Comparison of ENCODE assay signal across 33 cellular contexts in genomic region chr4:104469794-104470193, GRCh38. TPM values are rescaled to one million over a fixed set of nuclear protein-coding genes. Genes with fewer than 3 reads are reported as not detected.
"Had no signal": no experiment of that assay in that cellular context is flagged by ENCODE, and none has a peak within 500 bp of the region (broad histone marks: within the 10 kb centered on the region; RNA-seq: fewer than 3 reads in every experiment).

No MANE protein-coding gene starts in this region.

- ATAC-seq: activated CD8-positive, alpha-beta T cell treated with anti-CD3 and anti-CD28 coated beads for 36 hours; activated naive CD8-positive, alpha-beta T cell treated with anti-CD3 and anti-CD28 coated beads, Interleukin-2, amount 50 U/mL, for 24 hours; activated T-cell treated with anti-CD3 and anti-CD28 coated beads, Interleukin-2, amount 50 U/mL, for 4 hours; activated T-cell treated with anti-CD3 and anti-CD28 coated beads, Interleukin-2, amount 50 U/mL, for 72 hours; activated T-helper 17 cell treated with anti-CD3 and anti-CD28 coated beads, Interleukin-2, amount 50 U/mL, for 72 hours had no signal

- H3K27ac ChIP-seq: ascending aorta, VCaP had no signal

- DNase-seq: activated B cell treated with CpG ODN at 0.5 μM for 24 hours; activated CD4-positive, alpha-beta memory T cell treated with anti-CD3 and anti-CD28 coated beads for 36 hours; activated CD4-positive, alpha-beta T cell treated with anti-CD3 and anti-CD28 coated beads for 4 hours; activated CD4-positive, alpha-beta T cell treated with anti-CD3 and anti-CD28 coated beads, Interleukin-2, amount 10 ng/mL, durations not matched to agents 24 days and 14 days; activated CD4-positive, alpha-beta T cell treated with anti-CD3 and anti-CD28 coated beads, Interleukin-2, amount 50 U/mL, for 1 hour; activated CD4-positive, alpha-beta T cell treated with anti-CD3 and anti-CD28 coated beads, Interleukin-2, amount 50 U/mL, for 4 hours; activated CD4-positive, CD25-positive, alpha-beta regulatory T cell treated with anti-CD3 and anti-CD28 coated beads, Interleukin-2, amount 50 U/mL, for 72 hours; activated CD8-positive, alpha-beta memory T cell treated with anti-CD3 and anti-CD28 coated beads, Interleukin-2, amount 50 U/mL, for 4 hours; activated CD8-positive, alpha-beta T cell treated with anti-CD3 and anti-CD28 coated beads for 36 hours; activated effector memory CD4-positive, alpha-beta T cell treated with anti-CD3 and anti-CD28 coated beads, Interleukin-2, amount 50 U/mL, for 16 hours; activated naive CD4-positive, alpha-beta T cell treated with anti-CD3 and anti-CD28 coated beads, Interleukin-2, amount 10 ng/mL, durations not matched to agents 7 days and 5 days; activated naive CD4-positive, alpha-beta T cell treated with Interleukin-2 at 50 U/mL for 16 hours; activated naive CD8-positive, alpha-beta T cell treated with anti-CD3 and anti-CD28 coated beads, Interleukin-2, amount 10 ng/mL, durations not matched to agents 7 days and 5 days; activated naive CD8-positive, alpha-beta T cell treated with anti-CD3 and anti-CD28 coated beads, Interleukin-2, amount 50 U/mL, for 24 hours; activated T-cell treated with anti-CD3 and anti-CD28 coated beads for 4 hours; activated T-cell treated with anti-CD3 and anti-CD28 coated beads, Interleukin-2, amount 50 U/mL, for 1 hour; activated T-cell treated with anti-CD3 and anti-CD28 coated beads, Interleukin-2, amount 50 U/mL, for 4 hours; activated T-cell treated with anti-CD3 and anti-CD28 coated beads, Interleukin-2, amount 50 U/mL, for 72 hours; amygdala; anterior cingulate cortex; caudate nucleus; cerebellar nuclear complex; T-helper 2 cell; T-helper 9 cell had no signal

- H3K4me1 ChIP-seq: ascending aorta had no signal

- H3K36me3 ChIP-seq: ascending aorta, cardiac muscle cell had no signal

- H3K4me3 ChIP-seq: ascending aorta, cardiac muscle cell had no signal

- H3K9me3 ChIP-seq: ascending aorta had no signal

- FAIRE-seq: bronchial epithelial cell, TTC549 had no signal

- H3K27me3 ChIP-seq: ascending aorta, cardiac muscle cell had no signal

RNA-seq across cellular contexts. Expression of gene CXXC4, which starts 24.9 kb away (rescaled TPM):
- total RNA-seq: activated B cell treated with CpG ODN at 0.5 μM for 24 hours; activated CD4-positive, alpha-beta memory T cell treated with anti-CD3 and anti-CD28 coated beads for 36 hours; activated CD4-positive, alpha-beta T cell treated with anti-CD3 and anti-CD28 coated beads, Interleukin-2, amount 10 ng/mL, durations not matched to agents 24 days and 14 days; activated CD8-positive, alpha-beta memory T cell treated with anti-CD3 and anti-CD28 coated beads for 36 hours; activated CD8-positive, alpha-beta T cell treated with anti-CD3 and anti-CD28 coated beads for 36 hours; activated T-helper 1 cell treated with anti-CD3 and anti-CD28 coated beads, Interleukin-12 subunit alpha, Interleukin-12 subunit beta, Interleukin-2, Interleukin-4 antibody, amounts not matched to agents 30 ng/mL and 10 ng/mL and 1 ng/mL, durations not matched to agents 14 hours and 24 hours and 36 hours; activated T-helper 17 cell treated with anti-CD3 and anti-CD28 coated beads, Interleukin-2, amount 50 U/mL, for 72 hours; ascending aorta; chondrocyte had no signal
